13 cellular contexts compared by ENCODE assay signal in the genomic region with DNA sequence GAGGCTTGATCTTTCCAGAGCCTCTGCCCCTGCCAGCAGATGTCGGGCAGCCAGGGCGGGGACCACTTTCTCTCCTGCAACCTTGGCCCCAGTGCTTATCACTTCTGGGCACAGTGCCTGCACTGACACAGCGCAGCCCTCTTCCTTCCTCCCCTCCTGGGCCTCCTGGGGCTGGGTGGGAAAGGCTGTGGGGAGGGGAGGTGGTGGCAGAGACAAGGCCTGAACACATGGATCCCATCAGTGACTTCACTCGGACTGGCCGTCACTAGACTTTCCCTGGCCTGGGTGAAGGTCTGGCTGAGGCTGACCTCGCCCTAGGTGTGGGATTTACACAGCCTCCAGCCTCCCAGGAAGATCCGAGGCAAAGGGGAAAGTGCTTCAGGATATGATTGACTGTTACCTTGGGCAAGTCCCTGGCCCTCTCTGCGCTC.
A peak's percentile ranks its signal among the peaks of the same experiment; 100 is the strongest.
DNase-seq lines count a peak whose midpoint lies in the region; ATAC-seq and TF ChIP-seq lines count a peak whose summit lies in the region.
"Had no signal": no experiment of that assay in that cellular context is flagged by ENCODE, and none has a peak within 500 bp of the region (broad histone marks: within the 10 kb centered on the region; RNA-seq: fewer than 3 reads in every experiment).

No MANE protein-coding gene starts in this region.

- H3K27ac ChIP-seq in testis: peak overlapping the region; percentile 8 to 68
- H3K27ac ChIP-seq: 22Rv1, pancreas had no signal

- DNase-seq in DMS 273 (lab: John Stamatoyannopoulos, UW; ENCODE audit: unreplicated experiment) (peak; percentile 50), DMS 273 treated with DMSO at 0.1 percent for 48 hours (lab: John Stamatoyannopoulos, UW) (no peak), ecto neural progenitor cell (ENCODE audit: low spot score) (peak; percentile 36), left lobe of liver (ENCODE audit: low spot score) (peak; percentile 45), testis (peak; percentile 80), hepatic stellate cell (ENCODE audit: low spot score) (no peak)
- DNase-seq: effector memory CD4-positive, alpha-beta T cell; GF-D8; NCI-H1694 had no signal

- intact Hi-C loops in testis (cut with DNase I; ENCODE audit: low total_unique reads): no loop called here

- TF ChIP-seq CTCF in testis (IDR thresholded peaks at IDR 0.05): no peak

- 32 to 51% methylated on average over 7 to 8 of the region's 8 CpGs for WGBS in testis, 2 donors

- TF ChIP-seq POLR2A in testis (IDR thresholded peaks at IDR 0.05): no peak

- ATAC-seq in left lobe of liver: peak; percentile 20
- no peak for ATAC-seq in HG02610 (IDR thresholded peaks at IDR 0.05; ENCODE audit: unreplicated experiment)
- no peak for ATAC-seq in HG03108 (IDR thresholded peaks at IDR 0.05; ENCODE audit: unreplicated experiment)

- H3K36me3 ChIP-seq in testis (ENCODE audit: low read depth, missing control alignments): no peaks in the 10 kb centered on the region
- H3K36me3 ChIP-seq: pancreas had no signal

- no peaks in the 10 kb centered on the region for H3K27me3 ChIP-seq in testis
- H3K27me3 ChIP-seq: pancreas had no signal

- no peak overlapping the region for H3K4me3 ChIP-seq in testis
- H3K4me3 ChIP-seq: pancreas had no signal

- H3K4me1 ChIP-seq in testis: peaks cover 48% of the 10 kb centered on the region

- no peaks in the 10 kb centered on the region for H3K9me3 ChIP-seq in testis
- H3K9me3 ChIP-seq: pancreas had no signal

Comparison
In these comparisons a context has a peak if more than half of its experiments do, and no peak if none do; other contexts are left out.
1. DNase-seq: peak in DMS 273 (single experiment), ecto neural progenitor cell (single experiment), left lobe of liver (single experiment) and testis (single experiment); none in DMS 273 treated with DMSO at 0.1 percent for 48 hours (single experiment) and hepatic stellate cell (single experiment).